Comparison of ENCODE assay signal across 3 cellular contexts in the genomic region with DNA sequence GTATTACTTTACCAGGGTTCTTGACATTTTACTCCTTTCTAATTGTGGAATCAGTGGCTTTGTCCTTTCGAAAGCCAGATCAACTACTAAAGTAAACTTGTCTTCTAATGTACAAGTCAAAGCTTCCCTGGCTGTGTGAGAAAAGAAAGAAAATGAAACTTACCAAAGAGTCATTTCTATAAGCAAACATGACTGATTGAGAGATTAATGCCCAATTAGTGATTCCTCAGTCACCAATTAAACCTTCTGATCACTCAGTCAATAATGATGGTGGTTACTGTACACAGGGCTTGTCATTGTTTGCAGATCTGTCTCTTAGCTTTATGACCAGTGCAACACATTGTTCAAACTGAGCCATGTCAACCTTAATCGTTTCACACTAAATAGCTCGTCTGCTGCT.
TF ChIP-seq lines count a peak whose summit lies in the region.

No MANE protein-coding gene starts in this region.

TF ChIP-seq in SK-N-SH, 30 proteins besides CTCF, POLR2A, EP300 and RAD21 (continued from another document):
- TF ChIP-seq IRF3 (IDR thresholded peaks at IDR 0.05; ENCODE audit: low read depth, low read length) (no peak), RFX5 (IDR thresholded peaks at IDR 0.05; ENCODE audit: low read length) (no peak), TCF12 (IDR thresholded peaks at IDR 0.05) (no peak)

TF ChIP-seq in SK-N-SH treated with all-trans-retinoic acid at 6 μM for 48 hours, 23 proteins besides CTCF, POLR2A, EP300 and RAD21 (continued from another document):
- no peak for TF ChIP-seq GLIS3 (CRISPR knock-in tag; IDR thresholded peaks at IDR 0.05)
- TF ChIP-seq OSR1 (CRISPR knock-in tag; IDR thresholded peaks at IDR 0.05): no peak

TF ChIP-seq in GM12878, 131 proteins besides CTCF, POLR2A, EP300 and RAD21 (continued from another document and continues in another):
- no peak for TF ChIP-seq E2F8 (IDR thresholded peaks at IDR 0.05; ENCODE audit: low read depth, partially characterized antibody)
- 0 out of 2 replicates have a peak, but pooled peaks have one; percentile 35 for TF ChIP-seq GATAD2B (conservative IDR thresholded peaks at IDR 0.05; ENCODE audit: low read depth)
- TF ChIP-seq TCF7 (IDR thresholded peaks at IDR 0.05; ENCODE audit: borderline replicate concordance): no peak
- no peak for TF ChIP-seq KDM1A (IDR thresholded peaks at IDR 0.05; ENCODE audit: borderline replicate concordance)
- TF ChIP-seq WRNIP1 (IDR thresholded peaks at IDR 0.05; ENCODE audit: borderline replicate concordance, low read depth, low read length): no peak
- TF ChIP-seq ZNF622 (IDR thresholded peaks at IDR 0.05): no peak
- no peak for TF ChIP-seq ZZZ3 (IDR thresholded peaks at IDR 0.05; ENCODE audit: control insufficient read depth, insufficient read length, low read depth)
- peak; percentile 62; the same call in 1 of the 2 replicates for TF ChIP-seq ZNF217 (IDR thresholded peaks at IDR 0.05)
- no peak for TF ChIP-seq SMAD5 (IDR thresholded peaks at IDR 0.05; ENCODE audit: low read depth)
- no peak for TF ChIP-seq ZBTB4 (CRISPR knock-in tag; IDR thresholded peaks at IDR 0.05)
- peak; percentile 61; the same call in 1 of the 3 replicates for TF ChIP-seq POU2F2 (IDR thresholded peaks at IDR 0.05; ENCODE audit: borderline replicate concordance, low read depth, low read length)
- TF ChIP-seq FOXM1 (IDR thresholded peaks at IDR 0.05; ENCODE audit: low read depth, low read length): peak; percentile 72; the same call in 1 of the 2 replicates
- no peak for TF ChIP-seq PAX5 (IDR thresholded peaks at IDR 0.05; ENCODE audit: borderline replicate concordance, low read depth, low read length)
- TF ChIP-seq PML (IDR thresholded peaks at IDR 0.05; ENCODE audit: low read length): no peak
- TF ChIP-seq HCFC1 (IDR thresholded peaks at IDR 0.05; ENCODE audit: low read length): no peak
- TF ChIP-seq, protein P1, sequence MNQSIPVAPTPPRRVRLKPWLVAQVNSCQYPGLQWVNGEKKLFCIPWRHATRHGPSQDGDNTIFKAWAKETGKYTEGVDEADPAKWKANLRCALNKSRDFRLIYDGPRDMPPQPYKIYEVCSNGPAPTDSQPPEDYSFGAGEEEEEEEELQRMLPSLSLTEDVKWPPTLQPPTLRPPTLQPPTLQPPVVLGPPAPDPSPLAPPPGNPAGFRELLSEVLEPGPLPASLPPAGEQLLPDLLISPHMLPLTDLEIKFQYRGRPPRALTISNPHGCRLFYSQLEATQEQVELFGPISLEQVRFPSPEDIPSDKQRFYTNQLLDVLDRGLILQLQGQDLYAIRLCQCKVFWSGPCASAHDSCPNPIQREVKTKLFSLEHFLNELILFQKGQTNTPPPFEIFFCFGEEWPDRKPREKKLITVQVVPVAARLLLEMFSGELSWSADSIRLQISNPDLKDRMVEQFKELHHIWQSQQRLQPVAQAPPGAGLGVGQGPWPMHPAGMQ (IDR thresholded peaks at IDR 0.05; ENCODE audit: borderline replicate concordance): no peak
- TF ChIP-seq RAD51 (IDR thresholded peaks at IDR 0.05): peak; percentile 48; the same call in 1 of the 2 replicates
- TF ChIP-seq CHD4 (IDR thresholded peaks at IDR 0.05): no peak
- TF ChIP-seq, protein P2, sequence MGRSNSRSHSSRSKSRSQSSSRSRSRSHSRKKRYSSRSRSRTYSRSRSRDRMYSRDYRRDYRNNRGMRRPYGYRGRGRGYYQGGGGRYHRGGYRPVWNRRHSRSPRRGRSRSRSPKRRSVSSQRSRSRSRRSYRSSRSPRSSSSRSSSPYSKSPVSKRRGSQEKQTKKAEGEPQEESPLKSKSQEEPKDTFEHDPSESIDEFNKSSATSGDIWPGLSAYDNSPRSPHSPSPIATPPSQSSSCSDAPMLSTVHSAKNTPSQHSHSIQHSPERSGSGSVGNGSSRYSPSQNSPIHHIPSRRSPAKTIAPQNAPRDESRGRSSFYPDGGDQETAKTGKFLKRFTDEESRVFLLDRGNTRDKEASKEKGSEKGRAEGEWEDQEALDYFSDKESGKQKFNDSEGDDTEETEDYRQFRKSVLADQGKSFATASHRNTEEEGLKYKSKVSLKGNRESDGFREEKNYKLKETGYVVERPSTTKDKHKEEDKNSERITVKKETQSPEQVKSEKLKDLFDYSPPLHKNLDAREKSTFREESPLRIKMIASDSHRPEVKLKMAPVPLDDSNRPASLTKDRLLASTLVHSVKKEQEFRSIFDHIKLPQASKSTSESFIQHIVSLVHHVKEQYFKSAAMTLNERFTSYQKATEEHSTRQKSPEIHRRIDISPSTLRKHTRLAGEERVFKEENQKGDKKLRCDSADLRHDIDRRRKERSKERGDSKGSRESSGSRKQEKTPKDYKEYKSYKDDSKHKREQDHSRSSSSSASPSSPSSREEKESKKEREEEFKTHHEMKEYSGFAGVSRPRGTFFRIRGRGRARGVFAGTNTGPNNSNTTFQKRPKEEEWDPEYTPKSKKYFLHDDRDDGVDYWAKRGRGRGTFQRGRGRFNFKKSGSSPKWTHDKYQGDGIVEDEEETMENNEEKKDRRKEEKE (IDR thresholded peaks at IDR 0.05): no peak
- peak; percentile 83 for TF ChIP-seq ZNF24 (IDR thresholded peaks at IDR 0.05)
- TF ChIP-seq STAT3 (IDR thresholded peaks at IDR 0.05; ENCODE audit: low read depth, low read length): no peak
- peak; percentile 98 for TF ChIP-seq BACH1 (IDR thresholded peaks at IDR 0.05; ENCODE audit: borderline replicate concordance)
- TF ChIP-seq SIN3A (IDR thresholded peaks at IDR 0.05; ENCODE audit: low read depth, low read length): no peak
- no peak for TF ChIP-seq TAF1 (IDR thresholded peaks at IDR 0.05; ENCODE audit: borderline replicate concordance, low read depth, low read length)
- no peak for TF ChIP-seq HDAC6 (IDR thresholded peaks at IDR 0.05; ENCODE audit: unreplicated experiment)
- no peak for TF ChIP-seq SUZ12 (IDR thresholded peaks at IDR 0.05; ENCODE audit: unreplicated experiment)
- no peak for TF ChIP-seq SRF (IDR thresholded peaks at IDR 0.05; ENCODE audit: low read depth in 2 of 2, low read length in 2 of 2)
- peak; percentile 41; the same call in 1 of the 2 replicates for TF ChIP-seq NFIC (IDR thresholded peaks at IDR 0.05; ENCODE audit: low read depth, low read length)
- TF ChIP-seq IRF4 (IDR thresholded peaks at IDR 0.05; ENCODE audit: low read depth, low read length): peak; percentile 67
- TF ChIP-seq, protein P3, sequence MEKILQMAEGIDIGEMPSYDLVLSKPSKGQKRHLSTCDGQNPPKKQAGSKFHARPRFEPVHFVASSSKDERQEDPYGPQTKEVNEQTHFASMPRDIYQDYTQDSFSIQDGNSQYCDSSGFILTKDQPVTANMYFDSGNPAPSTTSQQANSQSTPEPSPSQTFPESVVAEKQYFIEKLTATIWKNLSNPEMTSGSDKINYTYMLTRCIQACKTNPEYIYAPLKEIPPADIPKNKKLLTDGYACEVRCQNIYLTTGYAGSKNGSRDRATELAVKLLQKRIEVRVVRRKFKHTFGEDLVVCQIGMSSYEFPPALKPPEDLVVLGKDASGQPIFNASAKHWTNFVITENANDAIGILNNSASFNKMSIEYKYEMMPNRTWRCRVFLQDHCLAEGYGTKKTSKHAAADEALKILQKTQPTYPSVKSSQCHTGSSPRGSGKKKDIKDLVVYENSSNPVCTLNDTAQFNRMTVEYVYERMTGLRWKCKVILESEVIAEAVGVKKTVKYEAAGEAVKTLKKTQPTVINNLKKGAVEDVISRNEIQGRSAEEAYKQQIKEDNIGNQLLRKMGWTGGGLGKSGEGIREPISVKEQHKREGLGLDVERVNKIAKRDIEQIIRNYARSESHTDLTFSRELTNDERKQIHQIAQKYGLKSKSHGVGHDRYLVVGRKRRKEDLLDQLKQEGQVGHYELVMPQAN (conservative IDR thresholded peaks at IDR 0.05): no peak
- TF ChIP-seq YBX1 (IDR thresholded peaks at IDR 0.05): no peak
- peak; percentile 77; the same call in 1 of the 2 replicates for TF ChIP-seq RELB (IDR thresholded peaks at IDR 0.05; ENCODE audit: low read depth)
- peak; percentile 67 for TF ChIP-seq SKIL (IDR thresholded peaks at IDR 0.05; ENCODE audit: low read depth, poor library complexity, severe bottlenecking)
- no peak for TF ChIP-seq RB1 (IDR thresholded peaks at IDR 0.05; ENCODE audit: borderline replicate concordance)
- TF ChIP-seq NFYA (IDR thresholded peaks at IDR 0.05; ENCODE audit: borderline replicate concordance, low read depth, low read length): no peak
- TF ChIP-seq KAT2A (conservative IDR thresholded peaks at IDR 0.05; ENCODE audit: control insufficient read depth, low read depth, low read length): no peak
- TF ChIP-seq CREB1 (IDR thresholded peaks at IDR 0.05; ENCODE audit: low read depth): no peak
- TF ChIP-seq MTA3 (IDR thresholded peaks at IDR 0.05; ENCODE audit: borderline replicate concordance, low read length): no peak
- no peak for TF ChIP-seq ELK1 (IDR thresholded peaks at IDR 0.05; ENCODE audit: low read depth, low read length)
